In the genomic region with DNA sequence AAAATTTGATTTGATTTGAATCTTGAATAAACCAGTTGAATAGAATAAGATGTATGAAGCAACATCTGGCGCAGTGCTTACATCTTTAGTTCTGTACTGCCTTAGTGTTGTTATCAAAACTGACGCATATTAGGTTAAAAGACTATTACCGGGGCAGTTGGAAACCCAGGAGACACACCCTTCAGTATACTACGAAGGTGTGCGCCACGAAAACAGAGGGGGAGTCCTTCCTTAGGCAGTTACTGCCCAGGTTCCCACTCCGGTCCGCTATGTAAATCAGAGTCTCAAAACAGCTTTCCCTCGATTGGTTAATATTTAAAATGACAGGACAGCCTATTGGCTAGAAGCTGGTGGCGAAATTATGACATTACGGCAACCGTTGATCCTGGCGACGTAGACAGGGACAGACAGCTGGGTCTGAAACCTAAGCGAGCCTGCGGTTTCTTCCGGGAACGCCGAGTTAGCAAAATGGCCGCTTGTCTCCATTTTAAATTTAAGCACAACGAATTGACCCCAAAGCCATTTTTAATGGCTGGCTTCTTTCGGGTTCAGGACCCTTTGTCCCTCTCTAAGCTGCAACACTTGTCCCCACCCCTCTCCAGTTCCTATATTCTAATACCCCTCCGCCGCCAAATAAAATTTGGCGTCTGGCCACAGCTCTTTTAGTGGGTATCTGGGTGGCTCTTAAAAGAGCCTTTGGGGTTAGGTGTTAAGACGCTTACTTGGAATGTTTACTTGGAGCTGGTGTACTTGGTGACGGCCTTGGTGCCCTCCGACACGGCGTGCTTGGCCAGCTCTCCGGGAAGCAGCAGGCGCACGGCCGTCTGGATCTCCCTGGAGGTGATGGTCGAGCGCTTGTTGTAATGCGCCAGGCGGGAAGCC, we compare ENCODE assay signal across 1 cellular context.
TF ChIP-seq lines count a peak whose summit lies in the region.

No MANE protein-coding gene starts in this region.

TF ChIP-seq in HEK293, 187 proteins besides CTCF, POLR2A, EP300 and RAD21 (continued from another document):
- TF ChIP-seq, protein P1, sequence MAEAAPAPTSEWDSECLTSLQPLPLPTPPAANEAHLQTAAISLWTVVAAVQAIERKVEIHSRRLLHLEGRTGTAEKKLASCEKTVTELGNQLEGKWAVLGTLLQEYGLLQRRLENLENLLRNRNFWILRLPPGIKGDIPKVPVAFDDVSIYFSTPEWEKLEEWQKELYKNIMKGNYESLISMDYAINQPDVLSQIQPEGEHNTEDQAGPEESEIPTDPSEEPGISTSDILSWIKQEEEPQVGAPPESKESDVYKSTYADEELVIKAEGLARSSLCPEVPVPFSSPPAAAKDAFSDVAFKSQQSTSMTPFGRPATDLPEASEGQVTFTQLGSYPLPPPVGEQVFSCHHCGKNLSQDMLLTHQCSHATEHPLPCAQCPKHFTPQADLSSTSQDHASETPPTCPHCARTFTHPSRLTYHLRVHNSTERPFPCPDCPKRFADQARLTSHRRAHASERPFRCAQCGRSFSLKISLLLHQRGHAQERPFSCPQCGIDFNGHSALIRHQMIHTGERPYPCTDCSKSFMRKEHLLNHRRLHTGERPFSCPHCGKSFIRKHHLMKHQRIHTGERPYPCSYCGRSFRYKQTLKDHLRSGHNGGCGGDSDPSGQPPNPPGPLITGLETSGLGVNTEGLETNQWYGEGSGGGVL (tag by site-specific recombination; IDR thresholded peaks at IDR 0.05) = 0 out of 2 replicates have a peak, but pooled peaks have one; percentile 14
- TF ChIP-seq GFI1B (tag by site-specific recombination; IDR thresholded peaks at IDR 0.05) = peak; percentile 85
- TF ChIP-seq, protein P2, sequence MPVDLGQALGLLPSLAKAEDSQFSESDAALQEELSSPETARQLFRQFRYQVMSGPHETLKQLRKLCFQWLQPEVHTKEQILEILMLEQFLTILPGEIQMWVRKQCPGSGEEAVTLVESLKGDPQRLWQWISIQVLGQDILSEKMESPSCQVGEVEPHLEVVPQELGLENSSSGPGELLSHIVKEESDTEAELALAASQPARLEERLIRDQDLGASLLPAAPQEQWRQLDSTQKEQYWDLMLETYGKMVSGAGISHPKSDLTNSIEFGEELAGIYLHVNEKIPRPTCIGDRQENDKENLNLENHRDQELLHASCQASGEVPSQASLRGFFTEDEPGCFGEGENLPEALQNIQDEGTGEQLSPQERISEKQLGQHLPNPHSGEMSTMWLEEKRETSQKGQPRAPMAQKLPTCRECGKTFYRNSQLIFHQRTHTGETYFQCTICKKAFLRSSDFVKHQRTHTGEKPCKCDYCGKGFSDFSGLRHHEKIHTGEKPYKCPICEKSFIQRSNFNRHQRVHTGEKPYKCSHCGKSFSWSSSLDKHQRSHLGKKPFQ (tag by site-specific recombination; IDR thresholded peaks at IDR 0.05) = peak; percentile 82
- TF ChIP-seq ZNF791 (tag by site-specific recombination; IDR thresholded peaks at IDR 0.05) = no peak
- peak; percentile 95 for TF ChIP-seq ZNF629 (tag by site-specific recombination; IDR thresholded peaks at IDR 0.05)
- TF ChIP-seq ZNF426 (tag by site-specific recombination; IDR thresholded peaks at IDR 0.05) = no peak
- TF ChIP-seq, protein P3, sequence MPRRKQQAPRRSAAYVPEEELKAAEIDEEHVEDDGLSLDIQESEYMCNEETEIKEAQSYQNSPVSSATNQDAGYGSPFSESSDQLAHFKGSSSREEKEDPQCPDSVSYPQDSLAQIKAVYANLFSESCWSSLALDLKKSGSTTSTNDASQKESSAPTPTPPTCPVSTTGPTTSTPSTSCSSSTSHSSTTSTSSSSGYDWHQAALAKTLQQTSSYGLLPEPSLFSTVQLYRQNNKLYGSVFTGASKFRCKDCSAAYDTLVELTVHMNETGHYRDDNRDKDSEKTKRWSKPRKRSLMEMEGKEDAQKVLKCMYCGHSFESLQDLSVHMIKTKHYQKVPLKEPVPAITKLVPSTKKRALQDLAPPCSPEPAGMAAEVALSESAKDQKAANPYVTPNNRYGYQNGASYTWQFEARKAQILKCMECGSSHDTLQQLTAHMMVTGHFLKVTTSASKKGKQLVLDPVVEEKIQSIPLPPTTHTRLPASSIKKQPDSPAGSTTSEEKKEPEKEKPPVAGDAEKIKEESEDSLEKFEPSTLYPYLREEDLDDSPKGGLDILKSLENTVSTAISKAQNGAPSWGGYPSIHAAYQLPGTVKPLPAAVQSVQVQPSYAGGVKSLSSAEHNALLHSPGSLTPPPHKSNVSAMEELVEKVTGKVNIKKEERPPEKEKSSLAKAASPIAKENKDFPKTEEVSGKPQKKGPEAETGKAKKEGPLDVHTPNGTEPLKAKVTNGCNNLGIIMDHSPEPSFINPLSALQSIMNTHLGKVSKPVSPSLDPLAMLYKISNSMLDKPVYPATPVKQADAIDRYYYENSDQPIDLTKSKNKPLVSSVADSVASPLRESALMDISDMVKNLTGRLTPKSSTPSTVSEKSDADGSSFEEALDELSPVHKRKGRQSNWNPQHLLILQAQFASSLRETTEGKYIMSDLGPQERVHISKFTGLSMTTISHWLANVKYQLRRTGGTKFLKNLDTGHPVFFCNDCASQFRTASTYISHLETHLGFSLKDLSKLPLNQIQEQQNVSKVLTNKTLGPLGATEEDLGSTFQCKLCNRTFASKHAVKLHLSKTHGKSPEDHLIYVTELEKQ (tag by site-specific recombination; IDR thresholded peaks at IDR 0.05; ENCODE audit: borderline replicate concordance) = peak; percentile 66
- no peak for TF ChIP-seq ZNF202 (tag by site-specific recombination; IDR thresholded peaks at IDR 0.05; ENCODE audit: borderline replicate concordance)
- TF ChIP-seq ZNF2 (tag by site-specific recombination; IDR thresholded peaks at IDR 0.05) = peak; percentile 32; the same call in 1 of the 2 replicates
- TF ChIP-seq ZNF335 (tag by site-specific recombination; conservative IDR thresholded peaks at IDR 0.05) = peak; percentile 79
- no peak for TF ChIP-seq ZNF266 (tag by site-specific recombination; IDR thresholded peaks at IDR 0.05; ENCODE audit: low read depth)
- TF ChIP-seq ZNF324 (tag by site-specific recombination; IDR thresholded peaks at IDR 0.05) = peak; percentile 22; the same call in 1 of the 2 replicates
- TF ChIP-seq, protein P4, sequence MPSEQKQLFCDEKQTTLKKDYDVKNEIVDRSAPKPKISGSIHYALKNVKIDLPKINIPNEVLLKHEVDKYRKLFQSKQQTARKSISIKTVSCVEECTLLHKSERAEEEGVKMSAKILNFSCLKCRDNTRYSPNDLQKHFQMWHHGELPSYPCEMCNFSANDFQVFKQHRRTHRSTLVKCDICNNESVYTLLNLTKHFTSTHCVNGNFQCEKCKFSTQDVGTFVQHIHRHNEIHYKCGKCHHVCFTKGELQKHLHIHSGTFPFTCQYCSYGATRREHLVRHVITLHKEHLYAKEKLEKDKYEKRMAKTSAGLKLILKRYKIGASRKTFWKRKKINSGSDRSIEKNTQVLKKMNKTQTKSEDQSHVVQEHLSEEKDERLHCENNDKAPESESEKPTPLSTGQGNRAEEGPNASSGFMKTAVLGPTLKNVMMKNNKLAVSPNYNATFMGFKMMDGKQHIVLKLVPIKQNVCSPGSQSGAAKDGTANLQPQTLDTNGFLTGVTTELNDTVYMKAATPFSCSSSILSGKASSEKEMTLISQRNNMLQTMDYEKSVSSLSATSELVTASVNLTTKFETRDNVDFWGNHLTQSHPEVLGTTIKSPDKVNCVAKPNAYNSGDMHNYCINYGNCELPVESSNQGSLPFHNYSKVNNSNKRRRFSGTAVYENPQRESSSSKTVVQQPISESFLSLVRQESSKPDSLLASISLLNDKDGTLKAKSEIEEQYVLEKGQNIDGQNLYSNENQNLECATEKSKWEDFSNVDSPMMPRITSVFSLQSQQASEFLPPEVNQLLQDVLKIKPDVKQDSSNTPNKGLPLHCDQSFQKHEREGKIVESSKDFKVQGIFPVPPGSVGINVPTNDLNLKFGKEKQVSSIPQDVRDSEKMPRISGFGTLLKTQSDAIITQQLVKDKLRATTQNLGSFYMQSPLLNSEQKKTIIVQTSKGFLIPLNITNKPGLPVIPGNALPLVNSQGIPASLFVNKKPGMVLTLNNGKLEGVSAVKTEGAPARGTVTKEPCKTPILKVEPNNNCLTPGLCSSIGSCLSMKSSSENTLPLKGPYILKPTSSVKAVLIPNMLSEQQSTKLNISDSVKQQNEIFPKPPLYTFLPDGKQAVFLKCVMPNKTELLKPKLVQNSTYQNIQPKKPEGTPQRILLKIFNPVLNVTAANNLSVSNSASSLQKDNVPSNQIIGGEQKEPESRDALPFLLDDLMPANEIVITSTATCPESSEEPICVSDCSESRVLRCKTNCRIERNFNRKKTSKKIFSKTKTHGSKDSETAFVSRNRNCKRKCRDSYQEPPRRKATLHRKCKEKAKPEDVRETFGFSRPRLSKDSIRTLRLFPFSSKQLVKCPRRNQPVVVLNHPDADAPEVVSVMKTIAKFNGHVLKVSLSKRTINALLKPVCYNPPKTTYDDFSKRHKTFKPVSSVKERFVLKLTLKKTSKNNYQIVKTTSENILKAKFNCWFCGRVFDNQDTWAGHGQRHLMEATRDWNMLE (tag by site-specific recombination; conservative IDR thresholded peaks at IDR 0.05; ENCODE audit: low read depth) = 0 out of 2 replicates have a peak, but pooled peaks have one; percentile 19
- no peak for TF ChIP-seq ZSCAN16 (tag by site-specific recombination; IDR thresholded peaks at IDR 0.05)
- TF ChIP-seq ZNF529 (tag by site-specific recombination; IDR thresholded peaks at IDR 0.05; ENCODE audit: insufficient replicate concordance) = no peak
- 0 out of 2 replicates have a peak, but pooled peaks have one; percentile 26 for TF ChIP-seq ZFP69B (tag by site-specific recombination; IDR thresholded peaks at IDR 0.05)
- peak; percentile 87 for TF ChIP-seq ZBTB17 (tag by site-specific recombination; IDR thresholded peaks at IDR 0.05)
- TF ChIP-seq ZNF211 (tag by site-specific recombination; IDR thresholded peaks at IDR 0.05; ENCODE audit: low read depth) = no peak
- TF ChIP-seq ZNF501 (tag by site-specific recombination; IDR thresholded peaks at IDR 0.05) = peak; percentile 47; the same call in 1 of the 2 replicates
- no peak for TF ChIP-seq ZNF146 (tag by site-specific recombination; IDR thresholded peaks at IDR 0.05)
- TF ChIP-seq, protein P5, sequence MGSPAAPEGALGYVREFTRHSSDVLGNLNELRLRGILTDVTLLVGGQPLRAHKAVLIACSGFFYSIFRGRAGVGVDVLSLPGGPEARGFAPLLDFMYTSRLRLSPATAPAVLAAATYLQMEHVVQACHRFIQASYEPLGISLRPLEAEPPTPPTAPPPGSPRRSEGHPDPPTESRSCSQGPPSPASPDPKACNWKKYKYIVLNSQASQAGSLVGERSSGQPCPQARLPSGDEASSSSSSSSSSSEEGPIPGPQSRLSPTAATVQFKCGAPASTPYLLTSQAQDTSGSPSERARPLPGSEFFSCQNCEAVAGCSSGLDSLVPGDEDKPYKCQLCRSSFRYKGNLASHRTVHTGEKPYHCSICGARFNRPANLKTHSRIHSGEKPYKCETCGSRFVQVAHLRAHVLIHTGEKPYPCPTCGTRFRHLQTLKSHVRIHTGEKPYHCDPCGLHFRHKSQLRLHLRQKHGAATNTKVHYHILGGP (tag by site-specific recombination; IDR thresholded peaks at IDR 0.05) = no peak; the same call in 1 of the 2 replicates
- TF ChIP-seq HOXC10 (CRISPR knock-in tag; IDR thresholded peaks at IDR 0.05) = no peak
- TF ChIP-seq, protein P6, sequence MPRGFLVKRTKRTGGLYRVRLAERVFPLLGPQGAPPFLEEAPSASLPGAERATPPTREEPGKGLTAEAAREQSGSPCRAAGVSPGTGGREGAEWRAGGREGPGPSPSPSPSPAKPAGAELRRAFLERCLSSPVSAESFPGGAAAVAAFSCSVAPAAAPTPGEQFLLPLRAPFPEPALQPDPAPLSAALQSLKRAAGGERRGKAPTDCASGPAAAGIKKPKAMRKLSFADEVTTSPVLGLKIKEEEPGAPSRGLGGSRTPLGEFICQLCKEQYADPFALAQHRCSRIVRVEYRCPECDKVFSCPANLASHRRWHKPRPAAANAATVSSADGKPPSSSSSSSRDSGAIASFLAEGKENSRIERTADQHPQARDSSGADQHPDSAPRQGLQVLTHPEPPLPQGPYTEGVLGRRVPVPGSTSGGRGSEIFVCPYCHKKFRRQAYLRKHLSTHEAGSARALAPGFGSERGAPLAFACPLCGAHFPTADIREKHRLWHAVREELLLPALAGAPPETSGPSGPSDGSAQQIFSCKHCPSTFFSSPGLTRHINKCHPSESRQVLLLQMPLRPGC (tag by site-specific recombination; IDR thresholded peaks at IDR 0.05) = peak; percentile 52; the same call in 1 of the 2 replicates
- peak; percentile 94 for TF ChIP-seq KLF9 (tag by site-specific recombination; IDR thresholded peaks at IDR 0.05; ENCODE audit: low read depth)
- no peak for TF ChIP-seq ZBTB7A (tag by site-specific recombination; IDR thresholded peaks at IDR 0.05; ENCODE audit: low read depth)
- TF ChIP-seq HOXA7 (CRISPR knock-in tag; IDR thresholded peaks at IDR 0.05; ENCODE audit: borderline replicate concordance) = no peak
- TF ChIP-seq, protein P7, sequence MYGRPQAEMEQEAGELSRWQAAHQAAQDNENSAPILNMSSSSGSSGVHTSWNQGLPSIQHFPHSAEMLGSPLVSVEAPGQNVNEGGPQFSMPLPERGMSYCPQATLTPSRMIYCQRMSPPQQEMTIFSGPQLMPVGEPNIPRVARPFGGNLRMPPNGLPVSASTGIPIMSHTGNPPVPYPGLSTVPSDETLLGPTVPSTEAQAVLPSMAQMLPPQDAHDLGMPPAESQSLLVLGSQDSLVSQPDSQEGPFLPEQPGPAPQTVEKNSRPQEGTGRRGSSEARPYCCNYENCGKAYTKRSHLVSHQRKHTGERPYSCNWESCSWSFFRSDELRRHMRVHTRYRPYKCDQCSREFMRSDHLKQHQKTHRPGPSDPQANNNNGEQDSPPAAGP (tag by site-specific recombination; IDR thresholded peaks at IDR 0.05) = peak; percentile 53; the same call in 1 of the 2 replicates
